ENCODE assay signal across 1 cellular context in genomic region chr11:43682081-43682480, GRCh38.
TF ChIP-seq lines count a peak whose summit lies in the region.

No MANE protein-coding gene starts in this region.

TF ChIP-seq in GM12878, 131 proteins besides CTCF, POLR2A, EP300 and RAD21:
- peak; percentile 47; the same call in 1 of the 2 replicates for TF ChIP-seq DPF2 (IDR thresholded peaks at IDR 0.05)
- TF ChIP-seq EED (IDR thresholded peaks at IDR 0.05; ENCODE audit: low read depth), result 0 out of 2 replicates have a peak, but pooled peaks have one; percentile 34
- TF ChIP-seq ATF7 (IDR thresholded peaks at IDR 0.05; ENCODE audit: low read depth), result 0 out of 2 replicates have a peak, but pooled peaks have one; percentile 16
- TF ChIP-seq BHLHE40 (IDR thresholded peaks at IDR 0.05; ENCODE audit: borderline replicate concordance in 1 of 2, low read depth in 2 of 2, low read length in 1 of 2), result peak in 1 of 2 experiments; percentile 74; a peak in 1 of 4 replicates
- TF ChIP-seq ZNF217 (IDR thresholded peaks at IDR 0.05), result 0 out of 2 replicates have a peak, but pooled peaks have one; percentile 60
- peak; percentile 23; the same call in 1 of the 2 replicates for TF ChIP-seq NBN (IDR thresholded peaks at IDR 0.05)
- TF ChIP-seq NR2F1 (conservative IDR thresholded peaks at IDR 0.05), result peak; percentile 61; the same call in 1 of the 2 replicates
- TF ChIP-seq IKZF1 (conservative IDR thresholded peaks at IDR 0.05), result peak; percentile 82
- TF ChIP-seq IKZF2 (IDR thresholded peaks at IDR 0.05), result peak; percentile 86 to 89
- peak; percentile 74; the same call in 1 of the 2 replicates for TF ChIP-seq RELB (IDR thresholded peaks at IDR 0.05; ENCODE audit: low read depth)
- TF ChIP-seq, protein P1, sequence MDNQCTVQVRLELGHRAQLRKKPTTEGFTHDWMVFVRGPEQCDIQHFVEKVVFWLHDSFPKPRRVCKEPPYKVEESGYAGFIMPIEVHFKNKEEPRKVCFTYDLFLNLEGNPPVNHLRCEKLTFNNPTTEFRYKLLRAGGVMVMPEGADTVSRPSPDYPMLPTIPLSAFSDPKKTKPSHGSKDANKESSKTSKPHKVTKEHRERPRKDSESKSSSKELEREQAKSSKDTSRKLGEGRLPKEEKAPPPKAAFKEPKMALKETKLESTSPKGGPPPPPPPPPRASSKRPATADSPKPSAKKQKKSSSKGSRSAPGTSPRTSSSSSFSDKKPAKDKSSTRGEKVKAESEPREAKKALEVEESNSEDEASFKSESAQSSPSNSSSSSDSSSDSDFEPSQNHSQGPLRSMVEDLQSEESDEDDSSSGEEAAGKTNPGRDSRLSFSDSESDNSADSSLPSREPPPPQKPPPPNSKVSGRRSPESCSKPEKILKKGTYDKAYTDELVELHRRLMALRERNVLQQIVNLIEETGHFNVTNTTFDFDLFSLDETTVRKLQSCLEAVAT (IDR thresholded peaks at IDR 0.05), result 0 out of 2 replicates have a peak, but pooled peaks have one; percentile 22
- TF ChIP-seq ZNF24 (IDR thresholded peaks at IDR 0.05), result 0 out of 2 replicates have a peak, but pooled peaks have one; percentile 37
- TF ChIP-seq RAD51 (IDR thresholded peaks at IDR 0.05), result peak; percentile 62
- TF ChIP-seq SPI1 (IDR thresholded peaks at IDR 0.05; ENCODE audit: borderline replicate concordance, insufficient read depth, low read depth, low read length), result peak; percentile 77; the same call in 1 of the 2 replicates
- 0 out of 2 replicates have a peak, but pooled peaks have one; percentile 47 for TF ChIP-seq BACH1 (IDR thresholded peaks at IDR 0.05; ENCODE audit: borderline replicate concordance)
